In genomic region chr11:13140028-13140870, GRCh38 we compare ENCODE assay signal across 8 cellular contexts.
A peak's percentile ranks its signal among the peaks of the same experiment; 100 is the strongest.
DNase-seq lines count a peak whose midpoint lies in the region; ATAC-seq and TF ChIP-seq lines count a peak whose summit lies in the region.

No MANE protein-coding gene starts in this region.

- H3K27me3 ChIP-seq in psoas muscle (ENCODE audit: insufficient read depth in 3 of 3, low read length in 2 of 3): no peaks in the 10 kb centered on the region

- H3K27ac ChIP-seq in psoas muscle: no peak overlapping the region

- H3K36me3 ChIP-seq in psoas muscle (ENCODE audit: insufficient read depth in 1 of 2, low read depth in 1 of 2): no peaks in the 10 kb centered on the region

- H3K4me3 ChIP-seq in fibroblast of villous mesenchyme (ENCODE audit: low read depth, low read length) (no peak overlapping the region), psoas muscle (no peak overlapping the region)

- no peak for TF ChIP-seq CTCF in fibroblast of villous mesenchyme (IDR thresholded peaks at IDR 0.05; ENCODE audit: insufficient read depth, low read depth, low read length)
- no peak for TF ChIP-seq CTCF in psoas muscle (IDR thresholded peaks at IDR 0.05)

- DNase-seq in DMS53 treated with DMSO at 0.1 percent for 48 hours (lab: John Stamatoyannopoulos, UW; ENCODE audit: unreplicated experiment): peak; percentile 99
- DNase-seq in NCI-H1092 (lab: John Stamatoyannopoulos, UW): peak; percentile 67
- peak; percentile 13 for DNase-seq in fibroblast of villous mesenchyme (ENCODE audit: low read depth)
- DNase-seq in COR-L47 (lab: John Stamatoyannopoulos, UW): no peak
- no peak for DNase-seq in CD1c-positive myeloid dendritic cell (ENCODE audit: extremely low spot score)
- no peak for DNase-seq in psoas muscle

- 60 to 61% (median 60%) methylated on average over 7 of the region's 7 CpGs for WGBS in psoas muscle, 3 donors

- ATAC-seq in GM21717 (IDR thresholded peaks at IDR 0.05; ENCODE audit: unreplicated experiment) (peak; percentile 73), GM21360 (IDR thresholded peaks at IDR 0.05; ENCODE audit: unreplicated experiment) (no peak), psoas muscle (no peak)

- H3K4me1 ChIP-seq in psoas muscle: no peaks in the 10 kb centered on the region

- H3K9me3 ChIP-seq in psoas muscle: no peaks in the 10 kb centered on the region

- intact Hi-C loops in psoas muscle (cut with DNase I): no loop called here

Comparison
In these comparisons a context has a peak if more than half of its experiments do, and no peak if none do; other contexts are left out.
1. DNase-seq: peak in DMS53 treated with DMSO at 0.1 percent for 48 hours (single experiment), NCI-H1092 (single experiment) and fibroblast of villous mesenchyme (single experiment); none in COR-L47 (single experiment), CD1c-positive myeloid dendritic cell (single experiment) and psoas muscle (0 of 2).